ENCODE assay signal across 11 cellular contexts in the genomic region with DNA sequence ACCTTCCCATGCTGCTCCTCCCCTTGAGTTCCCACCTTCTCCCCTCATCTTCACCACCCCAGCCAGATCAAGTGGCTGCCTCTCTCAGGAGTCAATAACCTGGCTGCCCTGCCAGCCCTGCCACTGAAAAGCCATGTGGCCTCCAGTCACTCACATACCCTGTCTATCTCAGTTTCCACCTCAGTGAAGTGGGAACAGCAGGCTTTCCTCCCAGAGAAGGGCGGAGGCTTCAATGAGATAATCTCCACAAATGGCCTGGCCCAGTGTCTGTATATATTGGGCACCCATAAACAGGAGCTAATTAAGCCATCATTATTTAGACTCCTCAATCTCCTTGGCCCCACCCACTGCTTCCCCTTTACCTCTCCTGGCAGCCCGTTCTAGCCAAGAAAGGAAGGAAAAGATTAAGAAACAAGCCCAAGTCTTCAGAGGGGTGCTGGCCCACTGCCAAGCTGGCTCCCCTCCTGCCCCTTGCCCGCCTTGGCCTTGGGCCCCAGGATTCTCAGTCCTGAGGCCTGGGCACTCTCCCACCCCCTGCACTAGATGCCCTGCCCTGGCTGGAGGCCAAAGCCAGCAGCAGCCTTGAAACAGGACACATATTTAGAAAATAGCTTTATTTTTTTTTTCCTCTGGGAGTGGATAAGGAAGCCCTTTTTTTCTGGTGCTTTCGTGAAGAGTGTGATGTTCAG. TPM values are rescaled to one million over a fixed set of nuclear protein-coding genes. Genes with fewer than 3 reads are reported as not detected.
DNase-seq lines count a peak whose midpoint lies in the region; ATAC-seq and TF ChIP-seq lines count a peak whose summit lies in the region.
"Had no signal": no experiment of that assay in that cellular context is flagged by ENCODE, and none has a peak within 500 bp of the region (broad histone marks: within the 10 kb centered on the region; RNA-seq: fewer than 3 reads in every experiment).

No MANE protein-coding gene starts in this region.

- TF ChIP-seq CTCF in upper lobe of left lung (IDR thresholded peaks at IDR 0.05) = no peak

- H3K36me3 ChIP-seq in upper lobe of left lung = peaks cover 0 to 6% (median 3%) of the 10 kb centered on the region in 4 donors

- 35 to 42% methylated on average over 4 of the region's 4 CpGs for WGBS in upper lobe of left lung, 2 donors

- no peaks in the 10 kb centered on the region for H3K27me3 ChIP-seq in upper lobe of left lung
- H3K27me3 ChIP-seq: spleen had no signal

- no peak overlapping the region for H3K4me3 Mint-ChIP-seq in immature natural killer cell

- no peaks in the 10 kb centered on the region for H3K9me3 ChIP-seq in upper lobe of left lung
- H3K9me3 ChIP-seq: spleen had no signal

- peaks cover 21 to 34% of the 10 kb centered on the region in 2 donors for H3K4me1 Mint-ChIP-seq in immature natural killer cell

- DNase-seq in Right ventricle myocardium superior (peak; percentile 58), cardiac septum (ENCODE audit: low spot score) (no peak), immature natural killer cell (no peak), upper lobe of left lung (no peak), NCI-H146 (lab: John Stamatoyannopoulos, UW) (no peak), NCI-H2029 treated with DMSO at 0.1 percent for 48 hours (lab: John Stamatoyannopoulos, UW) (no peak)
- DNase-seq: activated T-cell treated with anti-CD3 and anti-CD28 coated beads for 4 hours, glutamatergic neuron, spleen had no signal

- no peaks in the 10 kb centered on the region for H3K27me3 Mint-ChIP-seq in immature natural killer cell (ENCODE audit: low read depth in 3 of 3)

- TF ChIP-seq EP300 in upper lobe of left lung (IDR thresholded peaks at IDR 0.05) = no peak

- peaks cover 0 to 10% (median 5%) of the 10 kb centered on the region in 3 donors for H3K36me3 Mint-ChIP-seq in immature natural killer cell

- intact Hi-C loops in Right ventricle myocardium superior (cut with DNase I) = no loop called here
- intact Hi-C loops in cardiac septum (cut with DNase I) = no loop called here

- H3K4me3 ChIP-seq in upper lobe of left lung = no peak overlapping the region
- H3K4me3 ChIP-seq: spleen had no signal

- peak overlapping the region in 5 of 6 donors; percentile 31 to 87 (median 49) for H3K27ac Mint-ChIP-seq in immature natural killer cell

- H3K27ac ChIP-seq in upper lobe of left lung = peak overlapping the region in 3 of 4 donors; percentile 45 to 76 (median 52)

- no peak for TF ChIP-seq POLR2A in upper lobe of left lung (IDR thresholded peaks at IDR 0.05)

- ATAC-seq in Right ventricle myocardium superior (ENCODE audit: poor library complexity) = no peak
- peak; percentile 15; the same call in 1 of the 3 replicates for ATAC-seq in SK-N-SH treated with all-trans-retinoic acid at 6 μM for 48 hours
- no peak for ATAC-seq in upper lobe of left lung (ENCODE audit: low FRiP score in 2 of 2)
- no peak for ATAC-seq in HG03025 (IDR thresholded peaks at IDR 0.05; ENCODE audit: low FRiP score, unreplicated experiment)

- H3K9me3 Mint-ChIP-seq in immature natural killer cell = no peaks in the 10 kb centered on the region

- H3K4me1 ChIP-seq in upper lobe of left lung = peaks cover 20 to 43% (median 23%) of the 10 kb centered on the region in 4 donors

TF ChIP-seq in SK-N-SH treated with all-trans-retinoic acid at 6 μM for 48 hours, 23 proteins besides CTCF, POLR2A, EP300 and RAD21:
- no peak for TF ChIP-seq RARB (CRISPR knock-in tag; IDR thresholded peaks at IDR 0.05)
- TF ChIP-seq, protein P1, sequence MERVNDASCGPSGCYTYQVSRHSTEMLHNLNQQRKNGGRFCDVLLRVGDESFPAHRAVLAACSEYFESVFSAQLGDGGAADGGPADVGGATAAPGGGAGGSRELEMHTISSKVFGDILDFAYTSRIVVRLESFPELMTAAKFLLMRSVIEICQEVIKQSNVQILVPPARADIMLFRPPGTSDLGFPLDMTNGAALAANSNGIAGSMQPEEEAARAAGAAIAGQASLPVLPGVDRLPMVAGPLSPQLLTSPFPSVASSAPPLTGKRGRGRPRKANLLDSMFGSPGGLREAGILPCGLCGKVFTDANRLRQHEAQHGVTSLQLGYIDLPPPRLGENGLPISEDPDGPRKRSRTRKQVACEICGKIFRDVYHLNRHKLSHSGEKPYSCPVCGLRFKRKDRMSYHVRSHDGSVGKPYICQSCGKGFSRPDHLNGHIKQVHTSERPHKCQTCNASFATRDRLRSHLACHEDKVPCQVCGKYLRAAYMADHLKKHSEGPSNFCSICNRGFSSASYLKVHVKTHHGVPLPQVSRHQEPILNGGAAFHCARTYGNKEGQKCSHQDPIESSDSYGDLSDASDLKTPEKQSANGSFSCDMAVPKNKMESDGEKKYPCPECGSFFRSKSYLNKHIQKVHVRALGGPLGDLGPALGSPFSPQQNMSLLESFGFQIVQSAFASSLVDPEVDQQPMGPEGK (CRISPR knock-in tag; IDR thresholded peaks at IDR 0.05; ENCODE audit: borderline replicate concordance) = no peak
- TF ChIP-seq, protein P2, sequence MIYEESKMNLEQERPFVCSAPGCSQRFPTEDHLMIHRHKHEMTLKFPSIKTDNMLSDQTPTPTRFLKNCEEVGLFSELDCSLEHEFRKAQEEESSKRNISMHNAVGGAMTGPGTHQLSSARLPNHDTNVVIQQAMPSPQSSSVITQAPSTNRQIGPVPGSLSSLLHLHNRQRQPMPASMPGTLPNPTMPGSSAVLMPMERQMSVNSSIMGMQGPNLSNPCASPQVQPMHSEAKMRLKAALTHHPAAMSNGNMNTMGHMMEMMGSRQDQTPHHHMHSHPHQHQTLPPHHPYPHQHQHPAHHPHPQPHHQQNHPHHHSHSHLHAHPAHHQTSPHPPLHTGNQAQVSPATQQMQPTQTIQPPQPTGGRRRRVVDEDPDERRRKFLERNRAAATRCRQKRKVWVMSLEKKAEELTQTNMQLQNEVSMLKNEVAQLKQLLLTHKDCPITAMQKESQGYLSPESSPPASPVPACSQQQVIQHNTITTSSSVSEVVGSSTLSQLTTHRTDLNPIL (CRISPR knock-in tag; IDR thresholded peaks at IDR 0.05; ENCODE audit: low read depth) = no peak

RNA-seq across cellular contexts. Expression of a gene that starts 16.0 kb away (rescaled TPM):
- total RNA-seq in Right ventricle myocardium superior (24.0 TPM), cardiac septum (29.3 TPM), upper lobe of left lung (100 to 1,000 TPM in 1 of 6 donors, 10 to 100 TPM in 5; 43.5 to 109 (median 51.9) TPM)
- 10 to 100 TPM; 39.7 to 88.9 (median 59.4) TPM for polyA plus RNA-seq in immature natural killer cell
